In genomic region chr9:123268240-123268949, GRCh38 we compare ENCODE assay signal across 8 cellular contexts. TPM values are rescaled to one million over a fixed set of nuclear protein-coding genes. Genes with fewer than 3 reads are reported as not detected.
A peak's percentile ranks its signal among the peaks of the same experiment; 100 is the strongest.
DNase-seq lines count a peak whose midpoint lies in the region; ATAC-seq and TF ChIP-seq lines count a peak whose summit lies in the region.

Gene STRBP, minus strand, starts transcription at chr9:123268586. Its CDS starts 84,452 bp downstream, at chr9:123184134.

- DNase-seq in NCI-H1436 treated with DMSO at 0.1 percent for 48 hours (lab: John Stamatoyannopoulos, UW) (peak; percentile 41), amniotic stem cell (lab: John Stamatoyannopoulos, UW) (peak; percentile 70), right atrium auricular region (ENCODE audit: low spot score) (peak; percentile 85), pulmonary artery endothelial cell (ENCODE audit: low read depth, low spot score) (peak; percentile 36), uterus (peak; percentile 79 to 87)

- peak; percentile 84 for ATAC-seq in HG02870 (IDR thresholded peaks at IDR 0.05; ENCODE audit: unreplicated experiment)

- TF ChIP-seq CTCF in right atrium auricular region (IDR thresholded peaks at IDR 0.05), result no peak
- TF ChIP-seq CTCF in uterus (IDR thresholded peaks at IDR 0.05), result peak in 1 of 4 experiments; percentile 35

- H3K27ac ChIP-seq in right atrium auricular region (peak within 1 kb of the TSS; percentile 73 to 77), uterus (peak within 1 kb of the TSS; percentile 17 to 28)

- H3K4me1 ChIP-seq in right atrium auricular region (peaks cover 0 to 15% of the 10 kb centered on the region in 2 donors), uterus (no peaks in the 10 kb centered on the region)

- H3K4me3 ChIP-seq in right atrium auricular region (peak within 1 kb of the TSS; percentile 84 to 88), uterus (peak within 1 kb of the TSS; percentile 53 to 61)

- H3K36me3 ChIP-seq in right atrium auricular region, result no peaks in the 10 kb centered on the region
- H3K36me3 ChIP-seq in uterus, result no peaks in the 10 kb centered on the region

- TF ChIP-seq POLR2A in GM15510 (IDR thresholded peaks at IDR 0.05; ENCODE audit: borderline replicate concordance, extremely low read depth, insufficient read length) (peak; percentile 82), uterus (IDR thresholded peaks at IDR 0.05) (peak in 1 of 2 donors; percentile 44)

- intact Hi-C loops in T-helper 1 cell treated with Interleukin-12 subunit alpha and Interleukin-12 subunit beta and Interleukin-4 antibody, amounts not matched to agents 30 ng/mL and 1 ng/mL, for 36 hours (cut with micrococcal nuclease), result loop anchor here (1.0 to 10.0 kb wide), 15 partner anchors 36 to 1174 kb away; partner anchors contain the start of genes MORN5, MRRF, NDUFA8 and PDCL
- intact Hi-C loops in uterus (cut with DNase I; ENCODE audit: low total_unique reads), result no loop called here

- H3K27me3 ChIP-seq in right atrium auricular region (no peaks in the 10 kb centered on the region), uterus (no peaks in the 10 kb centered on the region)

- H3K9me3 ChIP-seq in right atrium auricular region, result no peaks in the 10 kb centered on the region
- no peaks in the 10 kb centered on the region for H3K9me3 ChIP-seq in uterus

RNA-seq across cellular contexts. Expression of gene STRBP, which starts in this region (rescaled TPM):
- 14.9 and 16.6 TPM in 2 replicates for total RNA-seq in T-helper 1 cell treated with Interleukin-12 subunit alpha and Interleukin-12 subunit beta and Interleukin-4 antibody, amounts not matched to agents 30 ng/mL and 1 ng/mL, for 36 hours
- total RNA-seq in right atrium auricular region (10 to 100 TPM; 10.0 to 12.6 TPM), pulmonary artery endothelial cell (9.2 and 14.3 TPM in 2 replicates), uterus (10 to 100 TPM in 3 of 4 donors, 1 to 10 TPM in 1; 3.3 to 28.2 (median 16.3) TPM)

Comparison
In these comparisons a context has a peak if more than half of its experiments do, and no peak if none do; other contexts are left out.
1. Peak in every context shown above with its lines: DNase-seq, ATAC-seq, H3K4me3 ChIP-seq and H3K27ac ChIP-seq.